In genomic region chr5:76585783-76586217, GRCh38 we compare ENCODE assay signal across 29 cellular contexts. TPM values are rescaled to one million over a fixed set of nuclear protein-coding genes. Genes with fewer than 3 reads are reported as not detected.
"Had no signal": no experiment of that assay in that cellular context is flagged by ENCODE, and none has a peak within 500 bp of the region (broad histone marks: within the 10 kb centered on the region; RNA-seq: fewer than 3 reads in every experiment).

No MANE protein-coding gene starts in this region.

- H3K9me3 ChIP-seq: gastrocnemius medialis, left lung, ovary, psoas muscle, sigmoid colon, suprapubic skin, transverse colon, upper lobe of right lung, uterus had no signal

- H3K27me3 Mint-ChIP-seq: naive thymus-derived CD4-positive, alpha-beta T cell; stimulated activated naive B cell treated with anti-CD40 and anti-IgM and Interleukin-4, amounts not matched to agents 10 μg/mL and 1 μg/mL and 100 μg/mL, for 72 hours; stimulated activated naive CD8-positive, alpha-beta T cell treated with anti-CD3 and anti-CD28 coated beads, Interleukin-15, amount 100 ng/mL, for 72 hours had no signal

- H3K4me3 ChIP-seq: dorsolateral prefrontal cortex, gastrocnemius medialis, left lung, ovary, psoas muscle, sigmoid colon, suprapubic skin, transverse colon, upper lobe of right lung, uterus had no signal

- H3K27ac ChIP-seq: dorsolateral prefrontal cortex, epithelial cell of prostate, gastrocnemius medialis, left lung, ovary, psoas muscle, sigmoid colon, suprapubic skin, transverse colon, upper lobe of right lung, uterus had no signal

- H3K4me3 Mint-ChIP-seq: endodermal cell; mesothelial cell of epicardium; naive thymus-derived CD4-positive, alpha-beta T cell; stimulated activated naive B cell treated with anti-CD40 and anti-IgM and Interleukin-4, amounts not matched to agents 10 μg/mL and 1 μg/mL and 100 μg/mL, for 72 hours; stimulated activated naive CD8-positive, alpha-beta T cell treated with anti-CD3 and anti-CD28 coated beads, Interleukin-15, amount 100 ng/mL, for 72 hours had no signal

- DNase-seq: dorsolateral prefrontal cortex; effector CD4-positive, alpha-beta T cell; endodermal cell; foreskin fibroblast; gastrocnemius medialis; head of caudate nucleus; kidney; left lung; mesenchymal stem cell; naive thymus-derived CD4-positive, alpha-beta T cell; occipital lobe; ovary; posterior cingulate gyrus; psoas muscle; right cardiac atrium; sigmoid colon; stimulated activated CD4-positive, alpha-beta T cell treated with anti-CD3 and anti-CD28 coated beads, Interleukin-15, amount 100 ng/mL, for 24 hours; stimulated activated CD4-positive, alpha-beta T cell treated with anti-CD3 and anti-CD28 coated beads, Interleukin-2, amount 100 ng/mL, for 48 hours; stimulated activated naive B cell treated with anti-CD40 and anti-IgM and Interleukin-4, amounts not matched to agents 10 μg/mL and 1 μg/mL and 100 μg/mL, for 72 hours; stimulated activated naive CD8-positive, alpha-beta T cell treated with anti-CD3 and anti-CD28 coated beads, Interleukin-15, amount 100 ng/mL, for 72 hours; transverse colon; upper lobe of right lung; uterus had no signal

- H3K27ac Mint-ChIP-seq: endodermal cell; mesothelial cell of epicardium; stimulated activated naive B cell treated with anti-CD40 and anti-IgM and Interleukin-4, amounts not matched to agents 10 μg/mL and 1 μg/mL and 100 μg/mL, for 72 hours; stimulated activated naive CD8-positive, alpha-beta T cell treated with anti-CD3 and anti-CD28 coated beads, Interleukin-15, amount 100 ng/mL, for 72 hours had no signal

- H3K36me3 ChIP-seq: gastrocnemius medialis, ovary, sigmoid colon, suprapubic skin, transverse colon, upper lobe of right lung, uterus had no signal

- ATAC-seq: esophagus mucosa; gastrocnemius medialis; left lung; naive thymus-derived CD4-positive, alpha-beta T cell; psoas muscle; right cardiac atrium; stimulated activated naive B cell treated with anti-CD40 and anti-IgM and Interleukin-4, amounts not matched to agents 10 μg/mL and 1 μg/mL and 100 μg/mL, for 72 hours; stimulated activated naive CD8-positive, alpha-beta T cell treated with anti-CD3 and anti-CD28 coated beads, Interleukin-15, amount 100 ng/mL, for 72 hours; upper lobe of right lung had no signal

- H3K4me1 ChIP-seq: gastrocnemius medialis, psoas muscle, sigmoid colon, suprapubic skin, upper lobe of right lung, uterus had no signal

- H3K36me3 Mint-ChIP-seq: mesothelial cell of epicardium; stimulated activated naive B cell treated with anti-CD40 and anti-IgM and Interleukin-4, amounts not matched to agents 10 μg/mL and 1 μg/mL and 100 μg/mL, for 72 hours had no signal

- H3K9me3 Mint-ChIP-seq: endodermal cell; mesothelial cell of epicardium; naive thymus-derived CD4-positive, alpha-beta T cell; stimulated activated naive B cell treated with anti-CD40 and anti-IgM and Interleukin-4, amounts not matched to agents 10 μg/mL and 1 μg/mL and 100 μg/mL, for 72 hours; stimulated activated naive CD8-positive, alpha-beta T cell treated with anti-CD3 and anti-CD28 coated beads, Interleukin-15, amount 100 ng/mL, for 72 hours had no signal

RNA-seq across cellular contexts. Expression of gene F2RL2, which starts 37.4 kb away (rescaled TPM):
- total RNA-seq: gastrocnemius medialis; lung microvascular endothelial cell; naive thymus-derived CD4-positive, alpha-beta T cell; psoas muscle had no signal
- polyA plus RNA-seq: neural cell, psoas muscle had no signal
